Comparison of ENCODE assay signal across 1 cellular context in genomic region chr6:160170018-160170680, GRCh38.
TF ChIP-seq lines count a peak whose summit lies in the region.

No MANE protein-coding gene starts in this region.

TF ChIP-seq in HepG2, 621 proteins besides CTCF, POLR2A, EP300 and RAD21:
- TF ChIP-seq, protein P1, sequence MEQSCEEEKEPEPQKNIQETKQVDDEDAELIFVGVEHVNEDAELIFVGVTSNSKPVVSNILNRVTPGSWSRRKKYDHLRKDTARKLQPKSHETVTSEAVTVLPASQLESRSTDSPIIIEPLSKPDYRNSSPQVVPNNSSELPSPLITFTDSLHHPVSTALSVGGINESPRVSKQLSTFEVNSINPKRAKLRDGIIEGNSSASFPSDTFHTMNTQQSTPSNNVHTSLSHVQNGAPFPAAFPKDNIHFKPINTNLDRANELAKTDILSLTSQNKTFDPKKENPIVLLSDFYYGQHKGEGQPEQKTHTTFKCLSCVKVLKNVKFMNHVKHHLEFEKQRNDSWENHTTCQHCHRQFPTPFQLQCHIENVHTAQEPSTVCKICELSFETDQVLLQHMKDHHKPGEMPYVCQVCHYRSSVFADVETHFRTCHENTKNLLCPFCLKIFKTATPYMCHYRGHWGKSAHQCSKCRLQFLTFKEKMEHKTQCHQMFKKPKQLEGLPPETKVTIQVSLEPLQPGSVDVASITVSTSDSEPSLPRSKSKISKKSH (CRISPR knock-in tag; IDR thresholded peaks at IDR 0.05; ENCODE audit: borderline replicate concordance): no peak
- TF ChIP-seq YEATS4 (CRISPR knock-in tag; IDR thresholded peaks at IDR 0.05; ENCODE audit: borderline replicate concordance) (no peak), PHF21A (CRISPR knock-in tag; IDR thresholded peaks at IDR 0.05) (no peak), ZNF569 (CRISPR knock-in tag; IDR thresholded peaks at IDR 0.05; ENCODE audit: borderline replicate concordance) (no peak), ZNF138 (CRISPR knock-in tag; IDR thresholded peaks at IDR 0.05; ENCODE audit: low read depth) (no peak), MZF1 (CRISPR knock-in tag; IDR thresholded peaks at IDR 0.05; ENCODE audit: borderline replicate concordance) (no peak), ZNF256 (CRISPR knock-in tag; conservative IDR thresholded peaks at IDR 0.05) (no peak), ZNF556 (CRISPR knock-in tag; IDR thresholded peaks at IDR 0.05; ENCODE audit: borderline replicate concordance) (no peak), NCOA2 (CRISPR knock-in tag; IDR thresholded peaks at IDR 0.05) (no peak), ZNF619 (CRISPR knock-in tag; IDR thresholded peaks at IDR 0.05) (no peak), ZNF777 (CRISPR knock-in tag; IDR thresholded peaks at IDR 0.05) (no peak), KDM5B (CRISPR knock-in tag; IDR thresholded peaks at IDR 0.05; ENCODE audit: borderline replicate concordance) (no peak), SOX5 (CRISPR knock-in tag; IDR thresholded peaks at IDR 0.05; ENCODE audit: borderline replicate concordance) (no peak), DNMT3B (CRISPR knock-in tag; conservative IDR thresholded peaks at IDR 0.05) (no peak), RCOR2 (CRISPR knock-in tag; IDR thresholded peaks at IDR 0.05) (no peak)
